In the genomic region with DNA sequence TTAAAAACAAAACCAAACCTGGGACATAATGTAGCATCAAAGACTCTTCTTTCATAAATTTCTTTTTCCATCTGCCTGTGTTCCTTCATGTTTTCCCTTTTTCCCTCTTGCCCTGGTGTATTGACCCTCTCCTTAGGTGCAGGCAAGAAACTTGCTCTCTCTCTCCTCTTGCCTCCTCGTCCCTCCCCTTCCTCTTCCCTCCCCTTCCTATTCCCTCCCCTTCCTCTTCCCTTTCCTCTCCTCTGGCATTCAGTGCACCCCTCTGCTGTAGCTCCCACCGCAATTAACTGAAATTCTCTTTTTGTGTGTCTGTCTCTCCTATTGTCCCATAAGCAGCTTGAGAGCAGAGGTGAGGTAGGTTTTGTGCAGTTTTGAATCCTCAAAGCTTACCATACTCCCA, we compare ENCODE assay signal across 1 cellular context.
TF ChIP-seq lines count a peak whose summit lies in the region.

No MANE protein-coding gene starts in this region.

TF ChIP-seq in H1, 55 proteins besides CTCF, POLR2A, EP300 and RAD21:
- TF ChIP-seq JUN (IDR thresholded peaks at IDR 0.05; ENCODE audit: low read depth, low read length) (no peak), JUND (IDR thresholded peaks at IDR 0.05; ENCODE audit: low read length) (no peak), EGR1 (IDR thresholded peaks at IDR 0.05; ENCODE audit: borderline replicate concordance, low read depth, low read length) (no peak), NRF1 (IDR thresholded peaks at IDR 0.05; ENCODE audit: low read depth, low read length) (no peak), PHF8 (conservative IDR thresholded peaks at IDR 0.05; ENCODE audit: low read depth, low read length) (no peak), POLR2AphosphoS5 (IDR thresholded peaks at IDR 0.05; ENCODE audit: low read depth, low read length) (no peak), ASH2L (IDR thresholded peaks at IDR 0.05; ENCODE audit: low read length) (no peak), SP4 (IDR thresholded peaks at IDR 0.05; ENCODE audit: low read length) (no peak), ZNF274 (IDR thresholded peaks at IDR 0.05; ENCODE audit: borderline replicate concordance, extremely low read depth, low read length) (no peak), CBX5 (IDR thresholded peaks at IDR 0.05; ENCODE audit: low read depth, low read length) (no peak), KDM5A (IDR thresholded peaks at IDR 0.05; ENCODE audit: low read length) (no peak), SIX5 (IDR thresholded peaks at IDR 0.05; ENCODE audit: low read depth, low read length) (no peak), RFX5 (IDR thresholded peaks at IDR 0.05; ENCODE audit: borderline replicate concordance, low read depth, low read length) (no peak)
- TF ChIP-seq, protein P1, sequence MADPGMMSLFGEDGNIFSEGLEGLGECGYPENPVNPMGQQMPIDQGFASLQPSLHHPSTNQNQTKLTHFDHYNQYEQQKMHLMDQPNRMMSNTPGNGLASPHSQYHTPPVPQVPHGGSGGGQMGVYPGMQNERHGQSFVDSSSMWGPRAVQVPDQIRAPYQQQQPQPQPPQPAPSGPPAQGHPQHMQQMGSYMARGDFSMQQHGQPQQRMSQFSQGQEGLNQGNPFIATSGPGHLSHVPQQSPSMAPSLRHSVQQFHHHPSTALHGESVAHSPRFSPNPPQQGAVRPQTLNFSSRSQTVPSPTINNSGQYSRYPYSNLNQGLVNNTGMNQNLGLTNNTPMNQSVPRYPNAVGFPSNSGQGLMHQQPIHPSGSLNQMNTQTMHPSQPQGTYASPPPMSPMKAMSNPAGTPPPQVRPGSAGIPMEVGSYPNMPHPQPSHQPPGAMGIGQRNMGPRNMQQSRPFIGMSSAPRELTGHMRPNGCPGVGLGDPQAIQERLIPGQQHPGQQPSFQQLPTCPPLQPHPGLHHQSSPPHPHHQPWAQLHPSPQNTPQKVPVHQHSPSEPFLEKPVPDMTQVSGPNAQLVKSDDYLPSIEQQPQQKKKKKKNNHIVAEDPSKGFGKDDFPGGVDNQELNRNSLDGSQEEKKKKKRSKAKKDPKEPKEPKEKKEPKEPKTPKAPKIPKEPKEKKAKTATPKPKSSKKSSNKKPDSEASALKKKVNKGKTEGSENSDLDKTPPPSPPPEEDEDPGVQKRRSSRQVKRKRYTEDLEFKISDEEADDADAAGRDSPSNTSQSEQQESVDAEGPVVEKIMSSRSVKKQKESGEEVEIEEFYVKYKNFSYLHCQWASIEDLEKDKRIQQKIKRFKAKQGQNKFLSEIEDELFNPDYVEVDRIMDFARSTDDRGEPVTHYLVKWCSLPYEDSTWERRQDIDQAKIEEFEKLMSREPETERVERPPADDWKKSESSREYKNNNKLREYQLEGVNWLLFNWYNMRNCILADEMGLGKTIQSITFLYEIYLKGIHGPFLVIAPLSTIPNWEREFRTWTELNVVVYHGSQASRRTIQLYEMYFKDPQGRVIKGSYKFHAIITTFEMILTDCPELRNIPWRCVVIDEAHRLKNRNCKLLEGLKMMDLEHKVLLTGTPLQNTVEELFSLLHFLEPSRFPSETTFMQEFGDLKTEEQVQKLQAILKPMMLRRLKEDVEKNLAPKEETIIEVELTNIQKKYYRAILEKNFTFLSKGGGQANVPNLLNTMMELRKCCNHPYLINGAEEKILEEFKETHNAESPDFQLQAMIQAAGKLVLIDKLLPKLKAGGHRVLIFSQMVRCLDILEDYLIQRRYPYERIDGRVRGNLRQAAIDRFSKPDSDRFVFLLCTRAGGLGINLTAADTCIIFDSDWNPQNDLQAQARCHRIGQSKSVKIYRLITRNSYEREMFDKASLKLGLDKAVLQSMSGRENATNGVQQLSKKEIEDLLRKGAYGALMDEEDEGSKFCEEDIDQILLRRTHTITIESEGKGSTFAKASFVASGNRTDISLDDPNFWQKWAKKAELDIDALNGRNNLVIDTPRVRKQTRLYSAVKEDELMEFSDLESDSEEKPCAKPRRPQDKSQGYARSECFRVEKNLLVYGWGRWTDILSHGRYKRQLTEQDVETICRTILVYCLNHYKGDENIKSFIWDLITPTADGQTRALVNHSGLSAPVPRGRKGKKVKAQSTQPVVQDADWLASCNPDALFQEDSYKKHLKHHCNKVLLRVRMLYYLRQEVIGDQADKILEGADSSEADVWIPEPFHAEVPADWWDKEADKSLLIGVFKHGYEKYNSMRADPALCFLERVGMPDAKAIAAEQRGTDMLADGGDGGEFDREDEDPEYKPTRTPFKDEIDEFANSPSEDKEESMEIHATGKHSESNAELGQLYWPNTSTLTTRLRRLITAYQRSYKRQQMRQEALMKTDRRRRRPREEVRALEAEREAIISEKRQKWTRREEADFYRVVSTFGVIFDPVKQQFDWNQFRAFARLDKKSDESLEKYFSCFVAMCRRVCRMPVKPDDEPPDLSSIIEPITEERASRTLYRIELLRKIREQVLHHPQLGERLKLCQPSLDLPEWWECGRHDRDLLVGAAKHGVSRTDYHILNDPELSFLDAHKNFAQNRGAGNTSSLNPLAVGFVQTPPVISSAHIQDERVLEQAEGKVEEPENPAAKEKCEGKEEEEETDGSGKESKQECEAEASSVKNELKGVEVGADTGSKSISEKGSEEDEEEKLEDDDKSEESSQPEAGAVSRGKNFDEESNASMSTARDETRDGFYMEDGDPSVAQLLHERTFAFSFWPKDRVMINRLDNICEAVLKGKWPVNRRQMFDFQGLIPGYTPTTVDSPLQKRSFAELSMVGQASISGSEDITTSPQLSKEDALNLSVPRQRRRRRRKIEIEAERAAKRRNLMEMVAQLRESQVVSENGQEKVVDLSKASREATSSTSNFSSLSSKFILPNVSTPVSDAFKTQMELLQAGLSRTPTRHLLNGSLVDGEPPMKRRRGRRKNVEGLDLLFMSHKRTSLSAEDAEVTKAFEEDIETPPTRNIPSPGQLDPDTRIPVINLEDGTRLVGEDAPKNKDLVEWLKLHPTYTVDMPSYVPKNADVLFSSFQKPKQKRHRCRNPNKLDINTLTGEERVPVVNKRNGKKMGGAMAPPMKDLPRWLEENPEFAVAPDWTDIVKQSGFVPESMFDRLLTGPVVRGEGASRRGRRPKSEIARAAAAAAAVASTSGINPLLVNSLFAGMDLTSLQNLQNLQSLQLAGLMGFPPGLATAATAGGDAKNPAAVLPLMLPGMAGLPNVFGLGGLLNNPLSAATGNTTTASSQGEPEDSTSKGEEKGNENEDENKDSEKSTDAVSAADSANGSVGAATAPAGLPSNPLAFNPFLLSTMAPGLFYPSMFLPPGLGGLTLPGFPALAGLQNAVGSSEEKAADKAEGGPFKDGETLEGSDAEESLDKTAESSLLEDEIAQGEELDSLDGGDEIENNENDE (IDR thresholded peaks at IDR 0.05; ENCODE audit: insufficient replicate concordance, low read length): no peak
- TF ChIP-seq, protein P2, sequence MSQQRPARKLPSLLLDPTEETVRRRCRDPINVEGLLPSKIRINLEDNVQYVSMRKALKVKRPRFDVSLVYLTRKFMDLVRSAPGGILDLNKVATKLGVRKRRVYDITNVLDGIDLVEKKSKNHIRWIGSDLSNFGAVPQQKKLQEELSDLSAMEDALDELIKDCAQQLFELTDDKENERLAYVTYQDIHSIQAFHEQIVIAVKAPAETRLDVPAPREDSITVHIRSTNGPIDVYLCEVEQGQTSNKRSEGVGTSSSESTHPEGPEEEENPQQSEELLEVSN (IDR thresholded peaks at IDR 0.05): no peak
